Comparison of ENCODE assay signal across 9 cellular contexts in genomic region chr4:84750260-84750955, GRCh38.
A peak's percentile ranks its signal among the peaks of the same experiment; 100 is the strongest.
DNase-seq lines count a peak whose midpoint lies in the region; ATAC-seq and TF ChIP-seq lines count a peak whose summit lies in the region.
"Had no signal": no experiment of that assay in that cellular context is flagged by ENCODE, and none has a peak within 500 bp of the region (broad histone marks: within the 10 kb centered on the region; RNA-seq: fewer than 3 reads in every experiment).

No MANE protein-coding gene starts in this region.

- ATAC-seq in GM21360 (IDR thresholded peaks at IDR 0.05; ENCODE audit: unreplicated experiment) (peak; percentile 60), HG03108 (IDR thresholded peaks at IDR 0.05; ENCODE audit: unreplicated experiment) (no peak)

- intact Hi-C loops in esophagus muscularis mucosa (cut with DNase I): loop anchor here (1.0 kb wide), 1 partner anchor 222 kb away; no protein-coding TSS in a partner anchor

- 0% methylated on average over 1 of the region's 1 CpG for WGBS in esophagus muscularis mucosa

- H3K27me3 ChIP-seq in esophagus muscularis mucosa: no peaks in the 10 kb centered on the region
- H3K27me3 ChIP-seq in neutrophil: no peaks in the 10 kb centered on the region

- H3K4me1 ChIP-seq in esophagus muscularis mucosa: peaks cover 0 to 6% (median 0%) of the 10 kb centered on the region in 4 donors
- H3K4me1 ChIP-seq in neutrophil (ENCODE audit: control insufficient read depth in 1 of 2, insufficient read depth in 1 of 2, low read depth in 1 of 2, low read length in 1 of 2): peaks cover 52 to 54% of the 10 kb centered on the region in 2 experiments

- DNase-seq in DMS53 treated with DMSO at 0.1 percent for 48 hours (lab: John Stamatoyannopoulos, UW; ENCODE audit: unreplicated experiment): peak; percentile 15
- peak; percentile 26 for DNase-seq in HuH-7 (ENCODE audit: low spot score)
- peak; percentile 39 for DNase-seq in RWPE1 (ENCODE audit: low spot score)
- DNase-seq in esophagus muscularis mucosa (ENCODE audit: extremely low spot score): no peak
- DNase-seq in COLO668 (lab: John Stamatoyannopoulos, UW; ENCODE audit: unreplicated experiment): no peak

- H3K36me3 ChIP-seq in esophagus muscularis mucosa: peaks cover 27 to 84% (median 65%) of the 10 kb centered on the region in 4 donors
- H3K36me3 ChIP-seq in neutrophil: peaks cover 77% of the 10 kb centered on the region

- no peak for TF ChIP-seq EP300 in esophagus muscularis mucosa (IDR thresholded peaks at IDR 0.05)

- H3K9me3 ChIP-seq in esophagus muscularis mucosa (no peaks in the 10 kb centered on the region), neutrophil (no peaks in the 10 kb centered on the region)

- no peak overlapping the region for H3K27ac ChIP-seq in RWPE1
- no peak overlapping the region for H3K27ac ChIP-seq in esophagus muscularis mucosa (replicated peaks in 1 of 4)
- peak overlapping the region; percentile 87 for H3K27ac ChIP-seq in neutrophil
- H3K27ac ChIP-seq: skin epidermis had no signal

- no peak for TF ChIP-seq POLR2A in esophagus muscularis mucosa (IDR thresholded peaks at IDR 0.05; ENCODE audit: low read depth)

- CTCF ChIA-PET in RWPE1 (lab: Yijun Ruan, JAX): interaction anchor here (0.5 to 1.7 kb wide), 10 partner anchors 9 to 325 kb away, joined by 3 to 13 read pairs (median 4); partner anchors contain the start of gene WDFY3

- TF ChIP-seq CTCF in RWPE1 (conservative IDR thresholded peaks at IDR 0.05; ENCODE audit: low read depth): peak; percentile 72
- peak; percentile 58 to 66 (median 61) for TF ChIP-seq CTCF in esophagus muscularis mucosa (IDR thresholded peaks at IDR 0.05)
- peak; percentile 53 for TF ChIP-seq CTCF in neutrophil (IDR thresholded peaks at IDR 0.05)

- POLR2A ChIA-PET in RWPE1 (lab: Yijun Ruan, JAX; ENCODE audit: low non-redundant PET): no interaction called here

- H3K4me3 ChIP-seq in esophagus muscularis mucosa: no peak overlapping the region
- H3K4me3 ChIP-seq in neutrophil (ENCODE audit: low read depth in 1 of 2, low read length in 1 of 2): no peak overlapping the region
- H3K4me3 ChIP-seq: skin epidermis had no signal

Comparison
In these comparisons a context has a peak if more than half of its experiments do, and no peak if none do; other contexts are left out.
1. DNase-seq: peak in DMS53 treated with DMSO at 0.1 percent for 48 hours (single experiment), HuH-7 (single experiment) and RWPE1 (single experiment); none in esophagus muscularis mucosa (single experiment) and COLO668 (single experiment).
2. Peak in every context shown above with its lines, with median percentiles within 50 percentile points of each other: CTCF ChIP-seq.